In the genomic region with DNA sequence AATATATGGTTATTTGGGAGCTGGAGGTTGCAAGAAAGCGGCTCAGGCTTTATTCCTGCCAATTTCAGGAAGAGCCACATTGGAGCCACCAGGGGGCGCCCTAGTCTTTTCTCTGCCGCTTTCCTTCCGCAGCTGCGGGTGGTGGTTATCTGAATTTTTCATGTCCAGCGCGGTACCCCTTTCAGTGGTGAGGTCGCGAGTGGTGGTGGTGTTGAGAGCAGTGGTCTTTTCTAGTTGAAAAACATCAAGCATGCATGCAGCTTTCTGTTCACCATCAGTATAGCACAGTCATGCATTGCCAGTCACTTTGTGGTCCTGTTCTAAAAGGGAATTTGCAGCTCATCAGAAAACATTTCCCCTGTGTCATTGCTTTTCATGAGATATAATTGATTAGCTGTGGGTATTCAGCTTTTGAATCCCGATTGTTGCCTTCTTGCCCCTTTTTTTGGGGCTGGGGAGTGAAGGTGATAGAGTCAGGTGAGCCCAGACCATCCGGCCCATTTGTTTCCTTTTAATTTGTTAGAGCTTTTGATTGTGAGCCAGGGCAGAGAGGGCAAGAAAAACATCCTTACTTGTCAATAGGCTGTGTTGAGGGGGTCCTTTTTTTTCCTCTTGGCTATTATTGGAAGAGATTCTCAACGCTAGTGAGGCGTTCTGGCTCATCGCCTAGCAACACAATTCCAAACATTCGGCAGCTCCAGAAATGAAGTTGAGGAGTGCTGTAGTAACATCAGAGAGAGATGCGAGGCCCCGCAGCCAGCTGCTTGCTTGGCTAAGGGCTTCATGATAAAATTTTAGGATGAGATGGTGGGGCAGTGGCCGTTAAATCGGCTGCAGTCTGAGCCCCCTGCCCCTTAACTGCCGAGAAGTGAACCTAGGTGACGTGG, we compare ENCODE assay signal across 1 cellular context.
A peak's percentile ranks its signal among the peaks of the same experiment; 100 is the strongest.
TF ChIP-seq lines count a peak whose summit lies in the region.

No MANE protein-coding gene starts in this region.

TF ChIP-seq in HepG2, 621 proteins besides CTCF, POLR2A, EP300 and RAD21 (continued from another document and continues in another):
- TF ChIP-seq, protein P1, sequence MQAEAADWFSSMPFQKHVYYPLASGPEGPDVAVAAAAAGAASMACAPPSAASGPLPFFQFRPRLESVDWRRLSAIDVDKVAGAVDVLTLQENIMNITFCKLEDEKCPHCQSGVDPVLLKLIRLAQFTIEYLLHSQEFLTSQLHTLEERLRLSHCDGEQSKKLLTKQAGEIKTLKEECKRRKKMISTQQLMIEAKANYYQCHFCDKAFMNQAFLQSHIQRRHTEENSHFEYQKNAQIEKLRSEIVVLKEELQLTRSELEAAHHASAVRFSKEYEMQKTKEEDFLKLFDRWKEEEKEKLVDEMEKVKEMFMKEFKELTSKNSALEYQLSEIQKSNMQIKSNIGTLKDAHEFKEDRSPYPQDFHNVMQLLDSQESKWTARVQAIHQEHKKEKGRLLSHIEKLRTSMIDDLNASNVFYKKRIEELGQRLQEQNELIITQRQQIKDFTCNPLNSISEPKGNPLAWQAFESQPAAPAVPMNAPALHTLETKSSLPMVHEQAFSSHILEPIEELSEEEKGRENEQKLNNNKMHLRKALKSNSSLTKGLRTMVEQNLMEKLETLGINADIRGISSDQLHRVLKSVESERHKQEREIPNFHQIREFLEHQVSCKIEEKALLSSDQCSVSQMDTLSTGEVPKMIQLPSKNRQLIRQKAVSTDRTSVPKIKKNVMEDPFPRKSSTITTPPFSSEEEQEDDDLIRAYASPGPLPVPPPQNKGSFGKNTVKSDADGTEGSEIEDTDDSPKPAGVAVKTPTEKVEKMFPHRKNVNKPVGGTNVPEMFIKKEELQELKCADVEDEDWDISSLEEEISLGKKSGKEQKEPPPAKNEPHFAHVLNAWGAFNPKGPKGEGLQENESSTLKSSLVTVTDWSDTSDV (CRISPR knock-in tag; IDR thresholded peaks at IDR 0.05): no peak
- no peak for TF ChIP-seq MXD4 (CRISPR knock-in tag; IDR thresholded peaks at IDR 0.05)
- TF ChIP-seq, protein P2, sequence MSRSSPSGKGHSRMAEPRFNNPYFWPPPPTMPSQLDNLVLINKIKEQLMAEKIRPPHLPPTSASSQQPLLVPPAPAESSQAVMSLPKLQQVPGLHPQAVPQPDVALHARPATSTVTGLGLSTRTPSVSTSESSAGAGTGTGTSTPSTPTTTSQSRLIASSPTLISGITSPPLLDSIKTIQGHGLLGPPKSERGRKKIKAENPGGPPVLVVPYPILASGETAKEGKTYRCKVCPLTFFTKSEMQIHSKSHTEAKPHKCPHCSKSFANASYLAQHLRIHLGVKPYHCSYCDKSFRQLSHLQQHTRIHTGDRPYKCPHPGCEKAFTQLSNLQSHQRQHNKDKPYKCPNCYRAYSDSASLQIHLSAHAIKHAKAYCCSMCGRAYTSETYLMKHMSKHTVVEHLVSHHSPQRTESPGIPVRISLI (CRISPR knock-in tag; IDR thresholded peaks at IDR 0.05; ENCODE audit: borderline replicate concordance): no peak
- TF ChIP-seq, protein P3, sequence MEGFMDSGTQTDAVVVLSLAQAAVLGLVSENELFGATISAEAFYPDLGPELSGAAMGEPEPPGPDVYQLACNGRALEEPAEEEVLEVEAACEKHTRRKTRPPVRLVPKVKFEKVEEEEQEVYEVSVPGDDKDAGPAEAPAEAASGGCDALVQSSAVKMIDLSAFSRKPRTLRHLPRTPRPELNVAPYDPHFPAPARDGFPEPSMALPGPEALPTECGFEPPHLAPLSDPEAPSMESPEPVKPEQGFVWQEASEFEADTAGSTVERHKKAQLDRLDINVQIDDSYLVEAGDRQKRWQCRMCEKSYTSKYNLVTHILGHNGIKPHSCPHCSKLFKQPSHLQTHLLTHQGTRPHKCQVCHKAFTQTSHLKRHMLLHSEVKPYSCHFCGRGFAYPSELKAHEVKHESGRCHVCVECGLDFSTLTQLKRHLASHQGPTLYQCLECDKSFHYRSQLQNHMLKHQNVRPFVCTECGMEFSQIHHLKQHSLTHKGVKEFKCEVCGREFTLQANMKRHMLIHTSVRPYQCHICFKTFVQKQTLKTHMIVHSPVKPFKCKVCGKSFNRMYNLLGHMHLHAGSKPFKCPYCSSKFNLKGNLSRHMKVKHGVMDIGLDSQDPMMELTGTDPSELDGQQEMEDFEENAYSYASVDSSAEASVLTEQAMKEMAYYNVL (CRISPR knock-in tag; IDR thresholded peaks at IDR 0.05; ENCODE audit: borderline replicate concordance): no peak
- no peak for TF ChIP-seq HOXA3 (CRISPR knock-in tag; IDR thresholded peaks at IDR 0.05)
- TF ChIP-seq, protein P4, sequence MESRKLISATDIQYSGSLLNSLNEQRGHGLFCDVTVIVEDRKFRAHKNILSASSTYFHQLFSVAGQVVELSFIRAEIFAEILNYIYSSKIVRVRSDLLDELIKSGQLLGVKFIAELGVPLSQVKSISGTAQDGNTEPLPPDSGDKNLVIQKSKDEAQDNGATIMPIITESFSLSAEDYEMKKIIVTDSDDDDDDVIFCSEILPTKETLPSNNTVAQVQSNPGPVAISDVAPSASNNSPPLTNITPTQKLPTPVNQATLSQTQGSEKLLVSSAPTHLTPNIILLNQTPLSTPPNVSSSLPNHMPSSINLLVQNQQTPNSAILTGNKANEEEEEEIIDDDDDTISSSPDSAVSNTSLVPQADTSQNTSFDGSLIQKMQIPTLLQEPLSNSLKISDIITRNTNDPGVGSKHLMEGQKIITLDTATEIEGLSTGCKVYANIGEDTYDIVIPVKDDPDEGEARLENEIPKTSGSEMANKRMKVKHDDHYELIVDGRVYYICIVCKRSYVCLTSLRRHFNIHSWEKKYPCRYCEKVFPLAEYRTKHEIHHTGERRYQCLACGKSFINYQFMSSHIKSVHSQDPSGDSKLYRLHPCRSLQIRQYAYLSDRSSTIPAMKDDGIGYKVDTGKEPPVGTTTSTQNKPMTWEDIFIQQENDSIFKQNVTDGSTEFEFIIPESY (CRISPR knock-in tag; IDR thresholded peaks at IDR 0.05): peak; percentile 47; the same call in 1 of the 2 replicates
- TF ChIP-seq ZNF138 (CRISPR knock-in tag; IDR thresholded peaks at IDR 0.05; ENCODE audit: low read depth): no peak
- no peak for TF ChIP-seq CBX2 (IDR thresholded peaks at IDR 0.05; ENCODE audit: low read depth, low read length)
- no peak for TF ChIP-seq CBX2 (CRISPR knock-in tag; IDR thresholded peaks at IDR 0.05; ENCODE audit: low read depth)
- TF ChIP-seq, protein P5, sequence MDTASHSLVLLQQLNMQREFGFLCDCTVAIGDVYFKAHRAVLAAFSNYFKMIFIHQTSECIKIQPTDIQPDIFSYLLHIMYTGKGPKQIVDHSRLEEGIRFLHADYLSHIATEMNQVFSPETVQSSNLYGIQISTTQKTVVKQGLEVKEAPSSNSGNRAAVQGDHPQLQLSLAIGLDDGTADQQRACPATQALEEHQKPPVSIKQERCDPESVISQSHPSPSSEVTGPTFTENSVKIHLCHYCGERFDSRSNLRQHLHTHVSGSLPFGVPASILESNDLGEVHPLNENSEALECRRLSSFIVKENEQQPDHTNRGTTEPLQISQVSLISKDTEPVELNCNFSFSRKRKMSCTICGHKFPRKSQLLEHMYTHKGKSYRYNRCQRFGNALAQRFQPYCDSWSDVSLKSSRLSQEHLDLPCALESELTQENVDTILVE (CRISPR knock-in tag; IDR thresholded peaks at IDR 0.05): no peak
- no peak for TF ChIP-seq JUN (CRISPR knock-in tag; IDR thresholded peaks at IDR 0.05)
- TF ChIP-seq, protein P6, sequence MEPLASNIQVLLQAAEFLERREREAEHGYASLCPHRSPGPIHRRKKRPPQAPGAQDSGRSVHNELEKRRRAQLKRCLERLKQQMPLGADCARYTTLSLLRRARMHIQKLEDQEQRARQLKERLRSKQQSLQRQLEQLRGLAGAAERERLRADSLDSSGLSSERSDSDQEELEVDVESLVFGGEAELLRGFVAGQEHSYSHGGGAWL (CRISPR knock-in tag; IDR thresholded peaks at IDR 0.05): 0 out of 2 replicates have a peak, but pooled peaks have one; percentile 2
- TF ChIP-seq KLF9 (CRISPR knock-in tag; IDR thresholded peaks at IDR 0.05; ENCODE audit: low read depth): peak; percentile 23; the same call in 1 of the 2 replicates
- TF ChIP-seq, protein P7, sequence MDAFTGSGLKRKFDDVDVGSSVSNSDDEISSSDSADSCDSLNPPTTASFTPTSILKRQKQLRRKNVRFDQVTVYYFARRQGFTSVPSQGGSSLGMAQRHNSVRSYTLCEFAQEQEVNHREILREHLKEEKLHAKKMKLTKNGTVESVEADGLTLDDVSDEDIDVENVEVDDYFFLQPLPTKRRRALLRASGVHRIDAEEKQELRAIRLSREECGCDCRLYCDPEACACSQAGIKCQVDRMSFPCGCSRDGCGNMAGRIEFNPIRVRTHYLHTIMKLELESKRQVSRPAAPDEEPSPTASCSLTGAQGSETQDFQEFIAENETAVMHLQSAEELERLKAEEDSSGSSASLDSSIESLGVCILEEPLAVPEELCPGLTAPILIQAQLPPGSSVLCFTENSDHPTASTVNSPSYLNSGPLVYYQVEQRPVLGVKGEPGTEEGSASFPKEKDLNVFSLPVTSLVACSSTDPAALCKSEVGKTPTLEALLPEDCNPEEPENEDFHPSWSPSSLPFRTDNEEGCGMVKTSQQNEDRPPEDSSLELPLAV (CRISPR knock-in tag; conservative IDR thresholded peaks at IDR 0.05; ENCODE audit: low read depth): no peak
- TF ChIP-seq FLYWCH1 (CRISPR knock-in tag; IDR thresholded peaks at IDR 0.05): no peak
- TF ChIP-seq BRD4 (CRISPR knock-in tag; IDR thresholded peaks at IDR 0.05): no peak
- no peak for TF ChIP-seq ZNF546 (CRISPR knock-in tag; conservative IDR thresholded peaks at IDR 0.05)
- TF ChIP-seq, protein P8, sequence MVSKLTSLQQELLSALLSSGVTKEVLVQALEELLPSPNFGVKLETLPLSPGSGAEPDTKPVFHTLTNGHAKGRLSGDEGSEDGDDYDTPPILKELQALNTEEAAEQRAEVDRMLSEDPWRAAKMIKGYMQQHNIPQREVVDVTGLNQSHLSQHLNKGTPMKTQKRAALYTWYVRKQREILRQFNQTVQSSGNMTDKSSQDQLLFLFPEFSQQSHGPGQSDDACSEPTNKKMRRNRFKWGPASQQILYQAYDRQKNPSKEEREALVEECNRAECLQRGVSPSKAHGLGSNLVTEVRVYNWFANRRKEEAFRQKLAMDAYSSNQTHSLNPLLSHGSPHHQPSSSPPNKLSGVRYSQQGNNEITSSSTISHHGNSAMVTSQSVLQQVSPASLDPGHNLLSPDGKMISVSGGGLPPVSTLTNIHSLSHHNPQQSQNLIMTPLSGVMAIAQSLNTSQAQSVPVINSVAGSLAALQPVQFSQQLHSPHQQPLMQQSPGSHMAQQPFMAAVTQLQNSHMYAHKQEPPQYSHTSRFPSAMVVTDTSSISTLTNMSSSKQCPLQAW (CRISPR knock-in tag; IDR thresholded peaks at IDR 0.05): no peak
- no peak for TF ChIP-seq SIN3A (IDR thresholded peaks at IDR 0.05; ENCODE audit: borderline replicate concordance, low read depth, low read length)
- no peak for TF ChIP-seq NR1H2 (CRISPR knock-in tag; IDR thresholded peaks at IDR 0.05; ENCODE audit: borderline replicate concordance, low read depth)
- TF ChIP-seq ZFP90 (CRISPR knock-in tag; IDR thresholded peaks at IDR 0.05; ENCODE audit: borderline replicate concordance): no peak
- no peak for TF ChIP-seq ZNF557 (CRISPR knock-in tag; IDR thresholded peaks at IDR 0.05)
- TF ChIP-seq, protein P9, sequence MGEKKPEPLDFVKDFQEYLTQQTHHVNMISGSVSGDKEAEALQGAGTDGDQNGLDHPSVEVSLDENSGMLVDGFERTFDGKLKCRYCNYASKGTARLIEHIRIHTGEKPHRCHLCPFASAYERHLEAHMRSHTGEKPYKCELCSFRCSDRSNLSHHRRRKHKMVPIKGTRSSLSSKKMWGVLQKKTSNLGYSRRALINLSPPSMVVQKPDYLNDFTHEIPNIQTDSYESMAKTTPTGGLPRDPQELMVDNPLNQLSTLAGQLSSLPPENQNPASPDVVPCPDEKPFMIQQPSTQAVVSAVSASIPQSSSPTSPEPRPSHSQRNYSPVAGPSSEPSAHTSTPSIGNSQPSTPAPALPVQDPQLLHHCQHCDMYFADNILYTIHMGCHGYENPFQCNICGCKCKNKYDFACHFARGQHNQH (CRISPR knock-in tag; IDR thresholded peaks at IDR 0.05): no peak
- TF ChIP-seq, protein P10, sequence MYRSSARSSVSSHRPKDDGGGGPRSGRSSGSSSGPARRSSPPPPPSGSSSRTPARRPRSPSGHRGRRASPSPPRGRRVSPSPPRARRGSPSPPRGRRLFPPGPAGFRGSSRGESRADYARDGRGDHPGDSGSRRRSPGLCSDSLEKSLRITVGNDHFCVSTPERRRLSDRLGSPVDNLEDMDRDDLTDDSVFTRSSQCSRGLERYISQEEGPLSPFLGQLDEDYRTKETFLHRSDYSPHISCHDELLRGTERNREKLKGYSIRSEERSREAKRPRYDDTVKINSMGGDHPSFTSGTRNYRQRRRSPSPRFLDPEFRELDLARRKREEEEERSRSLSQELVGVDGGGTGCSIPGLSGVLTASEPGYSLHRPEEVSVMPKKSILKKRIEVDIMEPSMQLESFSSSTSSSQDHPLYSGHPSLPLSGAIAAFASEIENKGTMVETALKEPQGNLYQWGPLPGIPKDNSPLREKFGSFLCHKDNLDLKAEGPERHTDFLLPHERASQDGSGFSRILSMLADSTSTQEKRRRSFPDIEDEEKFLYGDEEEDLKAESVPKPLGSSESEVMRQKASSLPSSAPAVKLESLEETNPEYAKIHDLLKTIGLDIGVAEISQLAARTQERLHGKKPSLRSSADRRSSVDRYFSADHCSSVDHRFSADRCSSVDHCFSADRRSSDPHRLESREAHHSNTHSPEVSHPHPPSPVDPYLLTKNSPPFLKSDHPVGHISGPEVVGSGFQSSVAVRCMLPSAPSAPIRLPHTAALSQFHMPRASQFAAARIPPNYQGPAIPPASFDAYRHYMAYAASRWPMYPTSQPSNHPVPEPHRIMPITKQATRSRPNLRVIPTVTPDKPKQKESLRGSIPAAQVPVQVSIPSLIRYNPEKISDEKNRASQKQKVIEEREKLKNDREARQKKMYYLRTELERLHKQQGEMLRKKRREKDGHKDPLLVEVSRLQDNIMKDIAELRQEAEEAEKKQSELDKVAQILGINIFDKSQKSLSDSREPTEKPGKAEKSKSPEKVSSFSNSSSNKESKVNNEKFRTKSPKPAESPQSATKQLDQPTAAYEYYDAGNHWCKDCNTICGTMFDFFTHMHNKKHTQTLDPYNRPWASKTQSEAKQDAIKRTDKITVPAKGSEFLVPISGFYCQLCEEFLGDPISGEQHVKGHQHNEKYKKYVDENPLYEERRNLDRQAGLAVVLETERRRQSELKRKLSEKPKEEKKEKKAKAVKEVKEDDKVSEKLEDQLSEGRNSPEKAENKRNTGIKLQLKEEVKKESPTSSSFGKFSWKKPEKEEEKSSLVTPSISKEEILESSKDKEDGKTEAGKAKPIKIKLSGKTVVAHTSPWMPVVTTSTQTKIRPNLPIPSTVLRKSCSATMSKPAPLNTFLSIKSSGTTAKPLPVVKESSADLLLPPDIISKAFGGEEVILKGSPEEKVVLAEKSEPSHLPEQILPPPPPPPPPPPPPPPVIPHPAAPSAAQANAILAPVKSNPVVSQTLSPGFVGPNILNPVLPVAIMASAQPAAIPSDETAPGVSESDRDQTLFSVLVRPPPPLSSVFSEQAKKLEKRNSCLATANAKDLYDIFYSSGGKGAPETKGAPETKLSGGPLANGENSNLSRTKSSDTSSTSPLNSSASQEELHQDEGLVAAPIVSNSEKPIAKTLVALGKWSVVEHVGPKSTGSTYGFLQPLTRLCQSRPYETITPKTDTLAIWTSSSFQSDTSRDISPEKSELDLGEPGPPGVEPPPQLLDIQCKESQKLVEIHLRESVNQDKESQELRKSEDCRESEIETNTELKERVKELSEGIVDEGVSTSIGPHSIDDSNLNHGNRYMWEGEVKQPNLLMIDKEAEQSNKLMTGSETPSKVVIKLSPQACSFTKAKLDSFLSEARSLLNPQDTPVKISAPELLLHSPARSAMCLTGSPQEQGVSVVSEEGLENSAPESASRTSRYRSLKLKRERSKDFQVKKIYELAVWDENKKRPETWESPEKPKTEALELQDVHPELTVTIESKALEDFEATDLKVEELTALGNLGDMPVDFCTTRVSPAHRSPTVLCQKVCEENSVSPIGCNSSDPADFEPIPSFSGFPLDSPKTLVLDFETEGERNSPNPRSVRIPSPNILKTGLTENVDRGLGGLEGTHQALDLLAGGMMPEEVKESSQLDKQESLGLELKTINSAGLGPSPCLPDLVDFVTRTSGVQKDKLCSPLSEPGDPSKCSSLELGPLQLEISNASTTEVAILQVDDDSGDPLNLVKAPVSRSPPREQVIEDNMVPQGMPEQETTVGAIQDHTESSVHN (CRISPR knock-in tag; IDR thresholded peaks at IDR 0.05): no peak
- TF ChIP-seq ZNF230 (CRISPR knock-in tag; IDR thresholded peaks at IDR 0.05): no peak
- no peak for TF ChIP-seq HCFC1 (IDR thresholded peaks at IDR 0.05; ENCODE audit: low read depth, low read length)
- TF ChIP-seq SYNCRIP (IDR thresholded peaks at IDR 0.05; ENCODE audit: insufficient read depth, low read depth, low read length): no peak
